Comparison of ENCODE assay signal across 8 cellular contexts in the genomic region with DNA sequence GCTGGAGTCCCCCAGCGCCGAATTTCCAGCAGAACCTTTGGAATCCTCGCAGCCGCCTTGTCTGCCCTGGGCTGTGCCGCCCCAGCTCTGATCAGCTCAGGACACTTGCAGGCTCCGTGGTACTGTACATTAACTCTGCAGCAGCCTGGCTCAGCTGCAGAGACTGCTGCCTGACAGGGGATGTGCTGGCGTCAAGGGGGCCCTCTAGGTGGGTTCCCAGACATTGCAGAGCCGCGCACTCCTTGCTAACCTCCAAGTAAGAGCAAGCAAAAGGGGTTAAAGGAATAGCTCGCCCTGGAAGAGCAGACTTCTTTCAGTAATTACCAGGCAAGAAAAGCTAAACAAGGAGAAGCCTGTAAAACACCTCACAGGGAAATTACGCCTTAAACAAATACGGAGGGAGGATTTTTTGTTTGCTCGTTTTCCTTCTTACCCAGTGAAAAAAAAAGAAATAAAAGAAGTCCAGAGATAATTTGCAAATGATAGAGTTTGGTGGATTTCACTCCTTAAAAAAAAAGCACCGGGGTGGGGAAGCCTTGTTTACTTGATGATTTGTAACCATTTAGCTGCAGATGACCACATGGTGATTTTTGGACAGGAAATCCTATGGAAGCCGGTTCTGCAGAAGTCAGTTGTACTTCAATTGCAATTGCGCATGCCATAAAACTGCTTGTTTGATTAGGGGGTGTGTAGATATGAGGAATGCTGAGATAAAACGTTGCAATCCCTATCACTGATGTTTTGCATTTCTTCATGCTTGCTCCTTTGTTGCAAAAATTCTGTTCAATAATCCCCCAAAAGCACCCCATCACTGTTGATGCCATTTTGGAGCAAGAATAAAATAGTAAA.
DNase-seq lines count a peak whose midpoint lies in the region; ATAC-seq and TF ChIP-seq lines count a peak whose summit lies in the region.

No MANE protein-coding gene starts in this region.

- H3K27me3 ChIP-seq in adipocyte (replicated peaks; ENCODE audit: control insufficient read depth, insufficient read depth, low read length): peaks cover 16% of the 10 kb centered on the region

- no peaks in the 10 kb centered on the region for H3K9me3 Mint-ChIP-seq in progenitor cell of endocrine pancreas (ENCODE audit: low read depth)
- H3K9me3 Mint-ChIP-seq in activated CD4-positive, alpha-beta T cell treated with anti-CD3 and anti-CD28 coated beads, Interleukin-2, amount 10 ng/mL, durations not matched to agents 24 days and 14 days: no peaks in the 10 kb centered on the region

- TF ChIP-seq CTCF in progenitor cell of endocrine pancreas (IDR thresholded peaks at IDR 0.05; ENCODE audit: unreplicated experiment): peak; percentile 27

- H3K9ac ChIP-seq in adipocyte (ENCODE audit: low read length): peak overlapping the region; percentile 64

- no peaks in the 10 kb centered on the region for H3K36me3 ChIP-seq in adipocyte (ENCODE audit: control insufficient read depth, insufficient read depth, low read length, severe bottlenecking)

- H3K4me3 ChIP-seq in adipocyte (ENCODE audit: low read length): peak overlapping the region; percentile 81

- H3K36me3 Mint-ChIP-seq in progenitor cell of endocrine pancreas (ENCODE audit: insufficient read depth): no peaks in the 10 kb centered on the region
- H3K36me3 Mint-ChIP-seq in activated CD4-positive, alpha-beta T cell treated with anti-CD3 and anti-CD28 coated beads, Interleukin-2, amount 10 ng/mL, durations not matched to agents 24 days and 14 days (ENCODE audit: low read depth): no peaks in the 10 kb centered on the region

- H3K9me3 ChIP-seq in adipocyte (ENCODE audit: control insufficient read depth, low read length): no peaks in the 10 kb centered on the region

- peaks cover 3% of the 10 kb centered on the region for H3K27me3 Mint-ChIP-seq in progenitor cell of endocrine pancreas
- peaks cover 45% of the 10 kb centered on the region for H3K27me3 Mint-ChIP-seq in activated CD4-positive, alpha-beta T cell treated with anti-CD3 and anti-CD28 coated beads, Interleukin-2, amount 10 ng/mL, durations not matched to agents 24 days and 14 days

- intact Hi-C loops in left cardiac atrium (cut with DNase I): no loop called here
- intact Hi-C loops in activated CD4-positive, alpha-beta T cell treated with anti-CD3 and anti-CD28 coated beads, Interleukin-2, amount 10 ng/mL, durations not matched to agents 24 days and 14 days (cut with micrococcal nuclease): no loop called here

- ATAC-seq in left cardiac atrium: peak; percentile 87 to 93

- peak overlapping the region; percentile 46 for H3K27ac Mint-ChIP-seq in progenitor cell of endocrine pancreas
- H3K27ac Mint-ChIP-seq in activated CD4-positive, alpha-beta T cell treated with anti-CD3 and anti-CD28 coated beads, Interleukin-2, amount 10 ng/mL, durations not matched to agents 24 days and 14 days: no peak overlapping the region

- peaks cover 11% of the 10 kb centered on the region for H3K4me1 ChIP-seq in adipocyte (ENCODE audit: control insufficient read depth, insufficient read depth, low read length)

- DNase-seq in AG20443 (ENCODE audit: low spot score) (peak; percentile 72), LoVo (ENCODE audit: low spot score) (peak; percentile 72), adipocyte (ENCODE audit: low read depth) (peak; percentile 45), left cardiac atrium (peak; percentile 60), progenitor cell of endocrine pancreas (ENCODE audit: low spot score, unreplicated experiment) (peak; percentile 39), ureter (ENCODE audit: low spot score) (no peak)
- DNase-seq in stimulated activated CD8-positive, alpha-beta memory T cell treated with anti-CD3 and anti-CD28 coated beads, Interleukin-4, amount 100 ng/mL, for 48 hours: no peak
- DNase-seq in activated CD4-positive, alpha-beta T cell treated with anti-CD3 and anti-CD28 coated beads, Interleukin-2, amount 10 ng/mL, durations not matched to agents 24 days and 14 days: no peak

- peaks cover 14% of the 10 kb centered on the region for H3K4me1 Mint-ChIP-seq in progenitor cell of endocrine pancreas (ENCODE audit: low read depth)
- H3K4me1 Mint-ChIP-seq in activated CD4-positive, alpha-beta T cell treated with anti-CD3 and anti-CD28 coated beads, Interleukin-2, amount 10 ng/mL, durations not matched to agents 24 days and 14 days: peaks cover 8% of the 10 kb centered on the region

- peak overlapping the region; percentile 56 for H3K4me3 Mint-ChIP-seq in progenitor cell of endocrine pancreas (ENCODE audit: low read depth)
- no peak overlapping the region for H3K4me3 Mint-ChIP-seq in activated CD4-positive, alpha-beta T cell treated with anti-CD3 and anti-CD28 coated beads, Interleukin-2, amount 10 ng/mL, durations not matched to agents 24 days and 14 days

Comparison
In these comparisons a context has a peak if more than half of its experiments do, and no peak if none do; other contexts are left out.
1. DNase-seq: peak in AG20443 (single experiment), LoVo (single experiment), adipocyte (single experiment), left cardiac atrium (single experiment) and progenitor cell of endocrine pancreas (single experiment); none in ureter (single experiment), stimulated activated CD8-positive, alpha-beta memory T cell treated with anti-CD3 and anti-CD28 coated beads, Interleukin-4, amount 100 ng/mL, for 48 hours (single experiment) and activated CD4-positive, alpha-beta T cell treated with anti-CD3 and anti-CD28 coated beads, Interleukin-2, amount 10 ng/mL, durations not matched to agents 24 days and 14 days (single experiment).